In the genomic region with DNA sequence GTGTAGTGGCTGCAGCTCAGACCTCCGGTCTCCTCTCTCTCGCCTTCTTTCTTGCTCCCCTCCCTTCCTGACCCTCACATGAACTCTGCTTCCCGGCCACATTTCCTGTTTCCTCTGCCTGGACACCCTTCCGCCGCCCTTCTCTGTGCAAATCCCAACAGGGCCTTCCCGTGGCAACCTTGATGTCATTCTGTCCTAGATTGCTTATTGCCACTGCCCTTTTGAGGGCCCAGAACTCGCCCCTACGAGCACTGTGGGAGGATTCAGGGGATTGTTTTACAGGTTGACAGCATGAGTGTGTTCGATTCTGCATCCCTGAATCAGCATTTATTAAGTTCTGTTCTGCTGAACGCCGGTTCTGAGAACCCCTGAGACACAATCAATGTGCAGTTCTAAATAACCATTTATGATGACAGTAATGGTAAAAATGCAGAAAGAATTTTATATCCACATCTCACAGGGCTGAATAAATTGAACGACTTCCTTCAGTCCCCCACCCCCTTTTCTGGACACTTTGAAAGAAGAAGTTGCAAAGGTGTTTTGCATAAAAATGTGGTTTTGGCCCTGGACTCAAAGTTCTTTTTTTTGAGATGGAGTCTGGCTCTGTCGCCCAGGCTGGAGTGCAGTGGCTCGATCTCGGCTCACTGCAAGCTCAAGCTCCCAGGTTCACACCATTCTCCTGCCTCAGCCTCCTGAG, we compare ENCODE assay signal across 1 cellular context.
TF ChIP-seq lines count a peak whose summit lies in the region.

No MANE protein-coding gene starts in this region.

TF ChIP-seq in liver, 16 proteins besides CTCF, POLR2A, EP300 and RAD21 (continued from another document):
- TF ChIP-seq FOXA2 (IDR thresholded peaks at IDR 0.05) (no peak), ZBTB33 (IDR thresholded peaks at IDR 0.05) (no peak)
